ENCODE assay signal across 8 cellular contexts in the genomic region with DNA sequence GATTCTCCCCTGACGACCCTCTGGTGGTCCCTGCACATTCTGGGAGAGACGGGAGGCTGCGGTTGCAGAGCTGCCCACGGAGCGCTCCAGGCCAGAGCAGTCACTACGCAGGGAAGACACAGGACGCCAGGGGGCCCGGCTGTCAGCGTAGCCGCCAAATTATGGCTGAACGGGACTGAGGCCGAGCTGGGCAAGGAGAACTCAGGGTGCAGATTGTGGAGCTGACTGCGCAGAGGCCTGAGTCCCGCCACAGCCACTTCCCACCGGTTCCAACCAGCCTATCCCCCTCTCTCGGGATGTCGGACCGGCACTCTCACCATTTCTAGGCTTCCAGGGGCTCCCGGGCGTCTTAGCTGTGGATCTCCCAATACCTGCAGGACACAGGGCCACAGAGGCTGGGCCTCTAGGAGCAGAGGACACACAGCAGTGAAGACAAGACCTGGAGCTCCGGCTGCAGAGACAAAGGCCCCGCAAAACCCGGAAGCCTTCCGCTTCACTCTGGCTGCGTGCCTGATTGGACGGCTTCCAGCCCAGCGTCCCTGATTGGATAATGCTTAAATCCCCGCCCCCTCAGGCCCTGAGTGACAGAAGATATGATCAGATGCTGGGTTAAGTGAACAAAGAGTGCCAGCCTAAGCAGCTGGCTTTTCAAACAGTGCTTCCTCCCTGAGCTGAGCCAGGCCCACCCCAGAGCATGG. TPM values are rescaled to one million over a fixed set of nuclear protein-coding genes. Genes with fewer than 3 reads are reported as not detected.
DNase-seq lines count a peak whose midpoint lies in the region; ATAC-seq, FAIRE-seq and TF ChIP-seq lines count a peak whose summit lies in the region.

Gene ZNF737, minus strand, starts transcription at position 461 of the 698 bp plus-strand sequence. Its CDS starts 141 bp downstream, at position 320.

- dilution Hi-C loops in endothelial cell of umbilical vein (cut with MboI; ENCODE audit: extremely low pct_ligation_motif_present, low sequenced_read_pairs), result no loop called here

- CTCF ChIA-PET in BJ (lab: Yijun Ruan, JAX) (interaction anchor here (0.6 to 0.7 kb wide), 2 partner anchors 11 to 37 kb away, joined by 4 to 6 read pairs; no protein-coding TSS in a partner anchor), endothelial cell of umbilical vein (lab: Charles Lee) (interaction anchor here (0.6 kb wide), 2 partner anchors 17 to 486 kb away, joined by 4 read pairs; no protein-coding TSS in a partner anchor)

- H3K9me3 ChIP-seq in endothelial cell of umbilical vein (replicated peaks; ENCODE audit: control insufficient read depth, insufficient read depth, low read length), result no peaks in the 10 kb centered on the region

- TF ChIP-seq POLR2A in endothelial cell of umbilical vein (IDR thresholded peaks at IDR 0.05; ENCODE audit: low read depth, low read length), result peak; percentile 54

- H3K79me2 ChIP-seq in endothelial cell of umbilical vein (ENCODE audit: control insufficient read depth, insufficient read depth, low read length), result no peaks in the 10 kb centered on the region

- peaks cover 3% of the 10 kb centered on the region for H3K4me1 ChIP-seq in endothelial cell of umbilical vein (ENCODE audit: control insufficient read depth, extremely low read depth, insufficient read depth, low read length)

- peak; percentile 56 for TF ChIP-seq CTCF in BJ (IDR thresholded peaks at IDR 0.05; ENCODE audit: insufficient read depth, low read depth, low read length)
- TF ChIP-seq CTCF in endothelial cell of umbilical vein (IDR thresholded peaks at IDR 0.05; ENCODE audit: extremely low read depth in 1 of 2, insufficient read depth in 1 of 2, low read depth in 1 of 2, low read length in 2 of 2), result peak; percentile 12 to 45

- H3K9ac ChIP-seq in endothelial cell of umbilical vein (replicated peaks; ENCODE audit: extremely low read depth, insufficient read depth, low read length), result peak within 1 kb of the TSS; percentile 65

- H3K36me3 ChIP-seq in BJ (ENCODE audit: control insufficient read depth, insufficient read depth, low read length) (no peaks in the 10 kb centered on the region; the same call in none of the 2 replicates), endothelial cell of umbilical vein (ENCODE audit: control insufficient read depth in 2 of 2, extremely low read depth in 1 of 2, insufficient read depth in 2 of 2, low read length in 2 of 2) (no peaks in the 10 kb centered on the region)

- H3K4me2 ChIP-seq in endothelial cell of umbilical vein (ENCODE audit: insufficient read depth, low read length), result peak within 1 kb of the TSS; percentile 76

- no peaks in the 10 kb centered on the region for H3K9me1 ChIP-seq in endothelial cell of umbilical vein (replicated peaks; ENCODE audit: control insufficient read depth, extremely low read depth, insufficient read depth, low read length)

- peak; percentile 88 for ATAC-seq in GM19043 (IDR thresholded peaks at IDR 0.05; ENCODE audit: low read depth, unreplicated experiment)
- peak; percentile 84 for ATAC-seq in HG03378 (IDR thresholded peaks at IDR 0.05; ENCODE audit: unreplicated experiment)

- no peaks in the 10 kb centered on the region for H4K20me1 ChIP-seq in endothelial cell of umbilical vein (replicated peaks; ENCODE audit: control insufficient read depth, extremely low read depth, insufficient read depth, low read length)

- H3K27me3 ChIP-seq in BJ (ENCODE audit: control insufficient read depth, insufficient read depth, low read length), result no peaks in the 10 kb centered on the region
- H3K27me3 ChIP-seq in endothelial cell of umbilical vein (ENCODE audit: control insufficient read depth in 2 of 2, insufficient read depth in 2 of 2, low read length in 2 of 2), result no peaks in the 10 kb centered on the region

- TSS peak; percentile 68 for BruUV-seq in endothelial cell of umbilical vein (replicated peaks; lab: Mats Ljungman, UMichigan)

- intact Hi-C loops in endothelial cell of umbilical vein (cut with micrococcal nuclease), result loop anchor here (1.0 kb wide), 1 partner anchor 96 kb away; the partner anchor contains the start of gene ZNF626

- H3K27ac ChIP-seq in endothelial cell of umbilical vein (ENCODE audit: insufficient read depth, low read depth, low read length), result peak within 1 kb of the TSS; percentile 58

- peak; percentile 64 for DNase-seq in BJ (ENCODE audit: low read depth)
- peak; percentile 61 for DNase-seq in NCI-H82 treated with DMSO at 0.1 percent for 48 hours (lab: John Stamatoyannopoulos, UW; ENCODE audit: unreplicated experiment)
- peak; percentile 89 for DNase-seq in activated T-cell treated with anti-CD3 and anti-CD28 coated beads for 24 hours (ENCODE audit: low read depth)
- peak; percentile 95 for DNase-seq in endothelial cell of umbilical vein (ENCODE audit: low read depth, low spot score)
- DNase-seq in middle frontal gyrus (ENCODE audit: extremely low spot score, low spot score), result peak; percentile 94
- DNase-seq in stimulated activated CD8-positive, alpha-beta memory T cell treated with anti-CD3 and anti-CD28 coated beads, Interleukin-15, amount 100 ng/mL, for 48 hours (ENCODE audit: low read depth in 2 of 2), result peak; percentile 83 to 85

- POLR2A ChIA-PET in BJ (lab: Charles Lee), result no interaction called here
- POLR2A ChIA-PET in endothelial cell of umbilical vein (lab: Charles Lee), result interaction anchor here (1.4 to 1.9 kb wide), 2 partner anchors 96 to 142 kb away, joined by 5 to 11 read pairs; partner anchors contain the start of gene ZNF626

- H3K4me3 ChIP-seq in BJ (ENCODE audit: low read depth, low read length) (peak within 1 kb of the TSS; percentile 64), endothelial cell of umbilical vein (replicated peaks in 1 of 3; ENCODE audit: insufficient read depth in 1 of 3, low read depth in 1 of 3, low read length in 3 of 3) (peak within 1 kb of the TSS; percentile 47 to 70 (median 64))

- peak within 1 kb of the TSS; percentile 86 for H2AFZ ChIP-seq in endothelial cell of umbilical vein (ENCODE audit: low read depth, low read length)

- FAIRE-seq in endothelial cell of umbilical vein (lab: Jason Lieb, UNC), result peak; percentile 97

TF ChIP-seq in endothelial cell of umbilical vein, 7 proteins besides CTCF, POLR2A, EP300 and RAD21:
- TF ChIP-seq EZH2 (IDR thresholded peaks at IDR 0.05; ENCODE audit: borderline replicate concordance, low read depth, low read length, severe bottlenecking) (no peak), MYC (IDR thresholded peaks at IDR 0.05; ENCODE audit: low read depth, low read length) (no peak), POLR2AphosphoS5 (IDR thresholded peaks at IDR 0.05; ENCODE audit: insufficient read depth, low read depth, low read length) (peak; percentile 56), FOS (IDR thresholded peaks at IDR 0.05; ENCODE audit: borderline replicate concordance, insufficient read depth, low read length) (no peak), JUN (IDR thresholded peaks at IDR 0.05; ENCODE audit: borderline replicate concordance, insufficient read depth, insufficient read length, low read depth) (no peak), GATA2 (IDR thresholded peaks at IDR 0.05; ENCODE audit: insufficient read depth, insufficient read length, low read depth, low read length) (peak; percentile 54), MAX (IDR thresholded peaks at IDR 0.05; ENCODE audit: insufficient read depth, insufficient read length) (no peak)

RNA-seq across cellular contexts. Expression of gene ZNF737, which starts in this region (rescaled TPM):
- polyA plus RNA-seq in BJ (2011; rRNA removed), result 3.4 and 5.0 TPM in 2 replicates
- 2.4 and 5.5 TPM in 2 replicates for polyA minus RNA-seq in BJ (2011; rRNA and poly(A)+ RNA removed)
- 4.8 and 6.0 TPM in 2 replicates for total RNA-seq in endothelial cell of umbilical vein
- 2.5 and 2.7 TPM in 2 replicates for polyA plus RNA-seq in endothelial cell of umbilical vein
- 2.8 and 3.0 TPM in 2 replicates for polyA plus RNA-seq in endothelial cell of umbilical vein (2011; cell fraction: cytosol; rRNA removed)
- 9.3 and 10.2 TPM in 2 replicates for polyA plus RNA-seq in endothelial cell of umbilical vein (2011; cell fraction: nucleus; rRNA removed)
- 2.8 and 3.7 TPM in 2 replicates for polyA plus RNA-seq in endothelial cell of umbilical vein (2012)
- polyA minus RNA-seq in endothelial cell of umbilical vein, result 11.3 and 16.0 TPM in 2 replicates
- polyA minus RNA-seq in endothelial cell of umbilical vein (2011; cell fraction: cytosol; rRNA and poly(A)+ RNA removed), result not detected
- 10.5 and 16.1 TPM in 2 replicates for polyA minus RNA-seq in endothelial cell of umbilical vein (2011; cell fraction: nucleus; rRNA and poly(A)+ RNA removed)

Comparison
In these comparisons a context has a peak if more than half of its experiments do, and no peak if none do; other contexts are left out.
1. Peak in every context shown above with its lines: DNase-seq, ATAC-seq, H3K4me3 ChIP-seq and H3K27ac ChIP-seq.